9 cellular contexts compared by ENCODE assay signal in genomic region chr5:141223112-141223783, GRCh38. TPM values are rescaled to one million over a fixed set of nuclear protein-coding genes. Genes with fewer than 3 reads are reported as not detected.
DNase-seq lines count a peak whose midpoint lies in the region; ATAC-seq, FAIRE-seq and TF ChIP-seq lines count a peak whose summit lies in the region.
"Had no signal": no experiment of that assay in that cellular context is flagged by ENCODE, and none has a peak within 500 bp of the region (broad histone marks: within the 10 kb centered on the region; RNA-seq: fewer than 3 reads in every experiment).

Gene PCDHB14 (plus strand): TSS chr5:141223343. CDS start chr5:141223506, 163 bp downstream.

- H3K4me3 ChIP-seq in SK-N-SH (ENCODE audit: low read depth in 2 of 2, low read length in 1 of 2) = peak within 1 kb of the TSS; percentile 59 to 80
- peak within 1 kb of the TSS; percentile 27 for H3K4me3 ChIP-seq in suprapubic skin

- ATAC-seq in HG03097 (IDR thresholded peaks at IDR 0.05; ENCODE audit: low FRiP score, unreplicated experiment) = no peak
- ATAC-seq in GM21381 (IDR thresholded peaks at IDR 0.05; ENCODE audit: unreplicated experiment) = no peak

- peak; percentile 81 for TF ChIP-seq RAD21 in SK-N-SH (IDR thresholded peaks at IDR 0.05; ENCODE audit: low read length)

- peaks cover 0 to 2% of the 10 kb centered on the region in 2 experiments; a peak in 2 of 4 replicates for H3K4me1 ChIP-seq in SK-N-SH (ENCODE audit: control insufficient read depth in 1 of 2, insufficient read depth in 2 of 2, low read depth in 1 of 2, low read length in 1 of 2)
- no peaks in the 10 kb centered on the region for H3K4me1 ChIP-seq in suprapubic skin

- POLR2A ChIA-PET in SK-N-SH (lab: Yijun Ruan, JAX) = interaction anchor here (1.1 to 1.8 kb wide), 3 partner anchors 11 to 341 kb away, joined by 3 to 19 read pairs (median 9); no protein-coding TSS in a partner anchor

- H3K27me3 ChIP-seq in SK-N-SH (ENCODE audit: insufficient read depth) (no peaks in the 10 kb centered on the region), suprapubic skin (no peaks in the 10 kb centered on the region)

- TF ChIP-seq CTCF in D721Med (IDR thresholded peaks at IDR 0.05; ENCODE audit: insufficient read depth, missing control alignments) (peak; percentile 49), SK-N-SH (IDR thresholded peaks at IDR 0.05) (peak; percentile 65), suprapubic skin (IDR thresholded peaks at IDR 0.05) (no peak)

- TF ChIP-seq POLR2A in suprapubic skin (IDR thresholded peaks at IDR 0.05) = no peak

- no peak for FAIRE-seq in D721Med (lab: Jason Lieb, UNC)

- CTCF ChIA-PET in SK-N-SH (lab: Yijun Ruan, JAX) = interaction anchor here (0.6 to 4.0 kb wide), 48 partner anchors 9 to 416 kb away, joined by 3 to 43 read pairs (median 4); partner anchors contain the start of genes PCDHA4, PCDHB11, PCDHB13 and PCDHB16

- in situ Hi-C loops in KBM-7 (cut with MboI; ENCODE audit: low pct_unique_long_range_greater_than_20kb, low sequenced_read_pairs) = loop anchor here (25.0 kb wide), 1 partner anchor 339 kb away; no protein-coding TSS in a partner anchor

- H3K9me3 ChIP-seq in SK-N-SH (peaks cover 3% of the 10 kb centered on the region; the same call in 1 of the 2 replicates), suprapubic skin (peaks cover 24% of the 10 kb centered on the region)

- H3K36me3 ChIP-seq in SK-N-SH (replicated peaks in 1 of 2; ENCODE audit: control insufficient read depth in 1 of 2, insufficient read depth in 2 of 2, low read length in 1 of 2) (peaks cover 0 to 6% of the 10 kb centered on the region in 2 experiments), suprapubic skin (no peaks in the 10 kb centered on the region)

- WGBS in SK-N-SH (ENCODE audit: low lambda C conversion rate) = 8% methylated on average over 15 of the region's 15 CpGs
- 39% methylated on average over 15 of the region's 15 CpGs for WGBS in suprapubic skin

- peak within 1 kb of the TSS; percentile 78 for H3K4me2 ChIP-seq in SK-N-SH

- H3K9ac ChIP-seq in SK-N-SH = peak within 1 kb of the TSS; percentile 64

- no peak for TF ChIP-seq EP300 in SK-N-SH (IDR thresholded peaks at IDR 0.05; ENCODE audit: borderline replicate concordance in 1 of 2, low read depth in 1 of 2, low read length in 1 of 2)
- no peak for TF ChIP-seq EP300 in suprapubic skin (IDR thresholded peaks at IDR 0.05)

- DNase-seq in D721Med (ENCODE audit: insufficient read length, low spot score) = no peak
- DNase-seq in KBM-7 = peak; percentile 47
- DNase-seq in SK-N-SH = peak; percentile 78
- DNase-seq in iPS DF 19.7 (ENCODE audit: low read depth, low spot score) = peak; percentile 77
- DNase-seq in suprapubic skin (ENCODE audit: low spot score in 2 of 2) = no peak
- DNase-seq in amygdala (lab: John Stamatoyannopoulos, UW) = no peak
- DNase-seq: activated B cell treated with CpG ODN at 0.5 μM for 24 hours had no signal

- H3K79me2 ChIP-seq in SK-N-SH (ENCODE audit: insufficient read depth) = no peaks in the 10 kb centered on the region

- H3K9me2 ChIP-seq in SK-N-SH = no peaks in the 10 kb centered on the region

- H2AFZ ChIP-seq in SK-N-SH (ENCODE audit: low read depth) = peak within 1 kb of the TSS; percentile 90

- H3F3A ChIP-seq in SK-N-SH (replicated peaks; ENCODE audit: insufficient read depth) = no peaks in the 10 kb centered on the region

- no peaks in the 10 kb centered on the region for H4K20me1 ChIP-seq in SK-N-SH (ENCODE audit: insufficient read depth)

- H3K27ac ChIP-seq in SK-N-SH (ENCODE audit: low read depth in 2 of 2, low read length in 1 of 2) = peak within 1 kb of the TSS; percentile 29 to 74; a peak in 2 of 4 replicates
- H3K27ac ChIP-seq in suprapubic skin = no peak within 1 kb of the TSS

TF ChIP-seq in SK-N-SH, 30 proteins besides CTCF, POLR2A, EP300 and RAD21:
- TF ChIP-seq TCF12 (IDR thresholded peaks at IDR 0.05) (no peak), FOXJ3 (CRISPR knock-in tag; IDR thresholded peaks at IDR 0.05) (no peak), TEAD4 (IDR thresholded peaks at IDR 0.05; ENCODE audit: borderline replicate concordance, insufficient read depth) (no peak), USF2 (IDR thresholded peaks at IDR 0.05; ENCODE audit: borderline replicate concordance, low read depth, low read length) (no peak), PBX3 (IDR thresholded peaks at IDR 0.05) (no peak), JUND (IDR thresholded peaks at IDR 0.05) (no peak), FOXM1 (IDR thresholded peaks at IDR 0.05; ENCODE audit: low read depth) (no peak), USF1 (IDR thresholded peaks at IDR 0.05; ENCODE audit: borderline replicate concordance, low read depth) (no peak), MAX (IDR thresholded peaks at IDR 0.05; ENCODE audit: low read depth) (0 out of 2 replicates have a peak, but pooled peaks have one; percentile 32), SMC3 (IDR thresholded peaks at IDR 0.05; ENCODE audit: low read depth, low read length) (peak; percentile 50; the same call in 1 of the 2 replicates), REST (IDR thresholded peaks at IDR 0.05; ENCODE audit: low read depth, low read length) (no peak), ELF1 (IDR thresholded peaks at IDR 0.05) (no peak), YY1 (IDR thresholded peaks at IDR 0.05; ENCODE audit: low read depth) (no peak), EZH2phosphoT487 (IDR thresholded peaks at IDR 0.05; ENCODE audit: borderline replicate concordance, low read depth) (no peak), POLR2AphosphoS5 (IDR thresholded peaks at IDR 0.05; ENCODE audit: low read depth, low read length) (peak; percentile 37; the same call in 1 of the 2 replicates)

RNA-seq across cellular contexts. Expression of gene PCDHB14, which starts in this region (rescaled TPM):
- 9.7 and 10.6 TPM in 2 replicates for polyA plus RNA-seq in SK-N-SH (2012; rRNA removed)
- polyA plus RNA-seq in SK-N-SH (2012; cell fraction: cytosol; rRNA removed) = 6.0 and 8.5 TPM in 2 replicates
- polyA plus RNA-seq in SK-N-SH (2012; cell fraction: nucleus; rRNA removed) = 11.4 and 19.9 TPM in 2 replicates
- 1 to 10 TPM; 2.5 to 6.5 (median 6.0) TPM for total RNA-seq in suprapubic skin

Comparison
In these comparisons a context has a peak if more than half of its experiments do, and no peak if none do; other contexts are left out.
1. DNase-seq: peak in KBM-7 (single experiment), SK-N-SH (single experiment) and iPS DF 19.7 (single experiment); none in D721Med (single experiment), suprapubic skin (0 of 2) and amygdala (0 of 56).
2. CTCF ChIP-seq: peak in D721Med (single experiment) and SK-N-SH (single experiment); none in suprapubic skin (0 of 2).